17 cellular contexts compared by ENCODE assay signal in genomic region chr7:17915168-17915567, GRCh38. TPM values are rescaled to one million over a fixed set of nuclear protein-coding genes. Genes with fewer than 3 reads are reported as not detected.
DNase-seq lines count a peak whose midpoint lies in the region; ATAC-seq and TF ChIP-seq lines count a peak whose summit lies in the region.
"Had no signal": no experiment of that assay in that cellular context is flagged by ENCODE, and none has a peak within 500 bp of the region (broad histone marks: within the 10 kb centered on the region; RNA-seq: fewer than 3 reads in every experiment).

No MANE protein-coding gene starts in this region.

- H3K79me1 ChIP-seq in mesendoderm (ENCODE audit: low read length) = peaks cover 10% of the 10 kb centered on the region

- H3K4me3 ChIP-seq in mesendoderm (ENCODE audit: low read length) = no peak overlapping the region
- H3K4me3 ChIP-seq in skeletal muscle satellite cell (ENCODE audit: low read length) = no peak overlapping the region
- H3K4me3 ChIP-seq: BLaER1, GM12878, K562 had no signal

- H3K9ac ChIP-seq in mesendoderm (ENCODE audit: low read length) (no peak overlapping the region), skeletal muscle satellite cell (ENCODE audit: low read depth, low read length) (no peak overlapping the region)
- H3K9ac ChIP-seq: BLaER1 had no signal

- H4K5ac ChIP-seq in mesendoderm (ENCODE audit: low read length) = no peak overlapping the region

- H3K18ac ChIP-seq in mesendoderm (ENCODE audit: low read length) = no peak overlapping the region

- peaks cover 21% of the 10 kb centered on the region for H3K79me2 ChIP-seq in mesendoderm (ENCODE audit: control insufficient read depth, insufficient read depth, low read length)

- no peak for ATAC-seq in central memory CD8-positive, alpha-beta T cell (replicated peaks; ENCODE audit: extremely low read depth, poor library complexity, severe bottlenecking)
- ATAC-seq: GM12878, HCT116, K562 had no signal

- no peak overlapping the region for H3K27ac ChIP-seq in mesendoderm (ENCODE audit: low read depth, low read length)
- H3K27ac ChIP-seq: BLaER1 had no signal

- H3K36me3 ChIP-seq in mesendoderm (ENCODE audit: control insufficient read depth, insufficient read depth, low read length) (no peaks in the 10 kb centered on the region), skeletal muscle satellite cell (ENCODE audit: insufficient read depth, low read length) (no peaks in the 10 kb centered on the region)
- H3K36me3 ChIP-seq: BLaER1 had no signal

- peak overlapping the region; percentile 47 for H3K27ac Mint-ChIP-seq in central memory CD8-positive, alpha-beta T cell (ENCODE audit: low read depth)
- H3K27ac Mint-ChIP-seq: CD14-positive monocyte; CD4-positive, alpha-beta memory T cell; HFFc6 had no signal

- H3K4me1 Mint-ChIP-seq in central memory CD8-positive, alpha-beta T cell = peaks cover 17% of the 10 kb centered on the region

- no peaks in the 10 kb centered on the region for H3K27me3 Mint-ChIP-seq in central memory CD8-positive, alpha-beta T cell
- H3K27me3 Mint-ChIP-seq: CD4-positive, alpha-beta memory T cell had no signal

- no peak overlapping the region for H3K4me3 Mint-ChIP-seq in central memory CD8-positive, alpha-beta T cell
- H3K4me3 Mint-ChIP-seq: CD14-positive monocyte, HFFc6 had no signal

- no peak for TF ChIP-seq CTCF in GM20000 (IDR thresholded peaks at IDR 0.05; ENCODE audit: extremely low read depth, missing control alignments)

- no peak overlapping the region for H2AK5ac ChIP-seq in mesendoderm (ENCODE audit: low read length)

- no peak overlapping the region for H3K4ac ChIP-seq in mesendoderm (ENCODE audit: low read depth, low read length)

- H3K4me2 ChIP-seq in mesendoderm (ENCODE audit: low read length) (no peak overlapping the region), skeletal muscle satellite cell (ENCODE audit: low read length) (peak overlapping the region; percentile 42)
- H3K4me2 ChIP-seq: BLaER1 had no signal

- H2BK15ac ChIP-seq in mesendoderm (replicated peaks; ENCODE audit: low read depth) = no peak overlapping the region

- no peak overlapping the region for H2BK120ac ChIP-seq in mesendoderm (ENCODE audit: low read depth, low read length)

- no peak overlapping the region for H4K8ac ChIP-seq in mesendoderm (ENCODE audit: low read depth, low read length)

- H3K23ac ChIP-seq in mesendoderm (ENCODE audit: low read length) = no peak overlapping the region

- WGBS in mesendoderm (ENCODE audit: extremely low coverage, insufficient coverage, low lambda C conversion rate) = no CpG with 5 or more reads among the region's 6 CpGs

- no peaks in the 10 kb centered on the region for H3K27me3 ChIP-seq in mesendoderm (ENCODE audit: insufficient read depth, low read length, poor library complexity)
- no peaks in the 10 kb centered on the region for H3K27me3 ChIP-seq in skeletal muscle satellite cell (ENCODE audit: control insufficient read depth, insufficient read depth, low read length)
- H3K27me3 ChIP-seq: BLaER1 had no signal

- H3K9me3 ChIP-seq in skeletal muscle satellite cell (replicated peaks; ENCODE audit: low read length) = peaks cover 9% of the 10 kb centered on the region

- H3K4me1 ChIP-seq in mesendoderm (ENCODE audit: control insufficient read depth, low read depth, low read length) (peaks cover 1% of the 10 kb centered on the region), skeletal muscle satellite cell (ENCODE audit: control insufficient read depth, insufficient read depth, low read length) (peaks cover 5% of the 10 kb centered on the region)
- H3K4me1 ChIP-seq: BLaER1 had no signal

- H3K36me3 Mint-ChIP-seq in central memory CD8-positive, alpha-beta T cell (ENCODE audit: insufficient read depth) = peaks cover 5% of the 10 kb centered on the region

- H3K9me3 Mint-ChIP-seq in central memory CD8-positive, alpha-beta T cell = no peaks in the 10 kb centered on the region
- H3K9me3 Mint-ChIP-seq: HFFc6 had no signal

- H3K56ac ChIP-seq in mesendoderm (ENCODE audit: low read length) = no peak overlapping the region

- no peak for DNase-seq in central memory CD8-positive, alpha-beta T cell (ENCODE audit: low spot score in 2 of 2)
- DNase-seq in mesendoderm = peak; percentile 69
- DNase-seq in DMS153 (lab: John Stamatoyannopoulos, UW) = no peak
- no peak for DNase-seq in GM20000 (ENCODE audit: low spot score)
- DNase-seq in stimulated activated CD4-positive, alpha-beta T cell treated with anti-CD3 and anti-CD28 coated beads, Interleukin-4, amount 100 ng/mL, for 24 hours = no peak
- DNase-seq: DMS79 treated with DMSO at 0.1 percent for 48 hours, GOT3, H7, IMR-90 had no signal

- H2BK5ac ChIP-seq in mesendoderm (ENCODE audit: low read length) = no peak overlapping the region

RNA-seq across cellular contexts. Expression of gene SNX13, which starts 25.1 kb away (rescaled TPM):
- polyA plus RNA-seq in mesendoderm (2013, experiment 1 of 2) = 13.5 TPM
- polyA plus RNA-seq in mesendoderm (2013, experiment 2 of 2) = 12.9 TPM
- 29.9 and 38.5 TPM in 2 replicates for total RNA-seq in skeletal muscle satellite cell (2012; rRNA removed)
